ENCODE assay signal across 8 cellular contexts in genomic region chr3:142028174-142028833, GRCh38.
DNase-seq lines count a peak whose midpoint lies in the region; ATAC-seq, FAIRE-seq and TF ChIP-seq lines count a peak whose summit lies in the region.

No MANE protein-coding gene starts in this region.

- H3K36me3 ChIP-seq in left lung (no peaks in the 10 kb centered on the region), subcutaneous abdominal adipose tissue (ENCODE audit: control insufficient read depth in 5 of 5, insufficient read depth in 5 of 5, low read length in 5 of 5) (no peaks in the 10 kb centered on the region)

- H3K27me3 ChIP-seq in HL-60 (ENCODE audit: insufficient read depth, poor library complexity, severe bottlenecking) = no peaks in the 10 kb centered on the region
- no peaks in the 10 kb centered on the region for H3K27me3 ChIP-seq in left lung
- no peaks in the 10 kb centered on the region for H3K27me3 ChIP-seq in subcutaneous abdominal adipose tissue (ENCODE audit: control insufficient read depth in 5 of 5, insufficient read depth in 4 of 5, low read length in 5 of 5)

- H3K9ac ChIP-seq in subcutaneous abdominal adipose tissue (ENCODE audit: low read length in 5 of 5) = peak overlapping the region; percentile 12 to 71 (median 52)

- H3K4me1 ChIP-seq in left lung = peaks cover 8 to 30% of the 10 kb centered on the region in 2 donors
- H3K4me1 ChIP-seq in subcutaneous abdominal adipose tissue (ENCODE audit: control insufficient read depth in 5 of 5, insufficient read depth in 5 of 5, low read length in 5 of 5) = peaks cover 0 to 8% (median 6%) of the 10 kb centered on the region in 5 donors

- TF ChIP-seq POLR2A in GM19099 (IDR thresholded peaks at IDR 0.05; ENCODE audit: extremely low read depth, insufficient read length, low read depth) (peak; percentile 43), Raji (IDR thresholded peaks at IDR 0.05; ENCODE audit: insufficient read depth, low read depth, low read length) (peak; percentile 63)

- H3K27ac ChIP-seq in HL-60 (replicated peaks) (peak overlapping the region; percentile 77), left lung (peak overlapping the region; percentile 9 to 28), subcutaneous abdominal adipose tissue (ENCODE audit: low read depth, low read length) (no peak overlapping the region)

- peak; percentile 6 for DNase-seq in COR-L47 (lab: John Stamatoyannopoulos, UW)
- peak; percentile 56 to 73 for DNase-seq in HL-60 (ENCODE audit: low read depth in 1 of 2, low spot score in 1 of 2)
- DNase-seq in dedifferentiated amniotic fluid mesenchymal stem cell (ENCODE audit: extremely low spot score) = peak; percentile 34
- DNase-seq in left lung = no peak
- no peak for DNase-seq in RCC 7860 (ENCODE audit: low spot score)

- FAIRE-seq in RCC 7860 (lab: Jason Lieb, UNC) = no peak

- ATAC-seq in left lung = peak; percentile 95

- intact Hi-C loops in left lung (cut with DNase I) = no loop called here

- peak overlapping the region; percentile 49 for H3K4me3 ChIP-seq in HL-60 (replicated peaks; ENCODE audit: insufficient read depth, low read length)
- H3K4me3 ChIP-seq in left lung = peak overlapping the region; percentile 13 to 42
- peak overlapping the region; percentile 59 to 83 (median 65) for H3K4me3 ChIP-seq in subcutaneous abdominal adipose tissue (ENCODE audit: low read depth in 1 of 5, low read length in 5 of 5)

- H3K9me3 ChIP-seq in left lung (no peaks in the 10 kb centered on the region), subcutaneous abdominal adipose tissue (ENCODE audit: control insufficient read depth in 5 of 5, low read length in 5 of 5) (no peaks in the 10 kb centered on the region)

- TF ChIP-seq CTCF in HL-60 (IDR thresholded peaks at IDR 0.05; ENCODE audit: insufficient read depth, low read length) = no peak
- TF ChIP-seq CTCF in left lung (IDR thresholded peaks at IDR 0.05) = peak in 1 of 2 donors; percentile 20

Comparison
In these comparisons a context has a peak if more than half of its experiments do, and no peak if none do; other contexts are left out.
1. DNase-seq: peak in COR-L47 (single experiment), HL-60 (2 of 2) and dedifferentiated amniotic fluid mesenchymal stem cell (single experiment); none in left lung (0 of 2) and RCC 7860 (single experiment).
2. Peak in every context shown above with its lines, with median percentiles within 50 percentile points of each other: H3K4me3 ChIP-seq.